Comparison of ENCODE assay signal across 26 cellular contexts in genomic region chr5:140696891-140697492, GRCh38. TPM values are rescaled to one million over a fixed set of nuclear protein-coding genes. Genes with fewer than 3 reads are reported as not detected.
"Had no signal": no experiment of that assay in that cellular context is flagged by ENCODE, and none has a peak within 500 bp of the region (broad histone marks: within the 10 kb centered on the region; RNA-seq: fewer than 3 reads in every experiment).

No MANE protein-coding gene starts in this region.

- DNase-seq: activated CD4-positive, alpha-beta T cell treated with anti-CD3 and anti-CD28 coated beads, Interleukin-2, amount 10 ng/mL, durations not matched to agents 24 days and 14 days; activated CD4-positive, CD25-positive, alpha-beta regulatory T cell treated with anti-CD3 and anti-CD28 coated beads, Interleukin-2, amount 50 U/mL, for 72 hours; activated effector memory CD4-positive, alpha-beta T cell treated with Interleukin-2 at 50 U/mL for 16 hours; activated naive CD4-positive, alpha-beta T cell treated with Interleukin-2 at 50 U/mL for 16 hours; activated T-cell treated with anti-CD3 and anti-CD28 coated beads, Interleukin-2, amount 50 U/mL, for 48 hours; cortex of kidney; esophagus squamous epithelium; foreskin melanocyte; left lung; lower lobe of right lung; mesenchymal stem cell; nephron progenitor cell; pancreas; psoas muscle; SK-N-SH; stimulated activated CD4-positive, alpha-beta T cell treated with anti-CD3 and anti-CD28 coated beads, Interleukin-1b, Interleukin-23, amount 100 ng/mL, for 48 hours; stimulated activated CD4-positive, alpha-beta T cell treated with anti-CD3 and anti-CD28 coated beads, Interleukin-4, amount 100 ng/mL, for 4 hours; stimulated activated CD8-positive, alpha-beta memory T cell treated with anti-CD3 and anti-CD28 coated beads, Interleukin-4, amount 100 ng/mL, for 48 hours; stimulated activated naive B cell treated with anti-CD40 and anti-IgM and Interleukin-4, amounts not matched to agents 10 μg/mL and 1 μg/mL and 100 μg/mL, for 72 hours; SW 1271; T1000; WERI-Rb-1 had no signal

- H3K9me3 Mint-ChIP-seq: activated CD4-positive, alpha-beta T cell treated with anti-CD3 and anti-CD28 coated beads, Interleukin-2, amount 10 ng/mL, durations not matched to agents 24 days and 14 days; brain; nephron progenitor cell; stimulated activated naive B cell treated with anti-CD40 and anti-IgM and Interleukin-4, amounts not matched to agents 10 μg/mL and 1 μg/mL and 100 μg/mL, for 72 hours; T-helper 1 cell treated with Interleukin-12 subunit alpha and Interleukin-12 subunit beta and Interleukin-4 antibody, amounts not matched to agents 30 μg/mL and 1 μg/mL, for 36 hours had no signal

- H3K4me3 Mint-ChIP-seq: activated CD4-positive, alpha-beta T cell treated with anti-CD3 and anti-CD28 coated beads, Interleukin-2, amount 10 ng/mL, durations not matched to agents 24 days and 14 days; activated naive CD8-positive, alpha-beta T cell; brain; nephron progenitor cell; stimulated activated naive B cell treated with anti-CD40 and anti-IgM and Interleukin-4, amounts not matched to agents 10 μg/mL and 1 μg/mL and 100 μg/mL, for 72 hours; T-helper 1 cell treated with Interleukin-12 subunit alpha and Interleukin-12 subunit beta and Interleukin-4 antibody, amounts not matched to agents 30 μg/mL and 1 μg/mL, for 36 hours had no signal

- H3K27me3 Mint-ChIP-seq: activated CD4-positive, alpha-beta T cell treated with anti-CD3 and anti-CD28 coated beads, Interleukin-2, amount 10 ng/mL, durations not matched to agents 24 days and 14 days; activated naive CD8-positive, alpha-beta T cell; stimulated activated naive B cell treated with anti-CD40 and anti-IgM and Interleukin-4, amounts not matched to agents 10 μg/mL and 1 μg/mL and 100 μg/mL, for 72 hours had no signal

- ATAC-seq: left lung; lower lobe of right lung; pancreas; psoas muscle; stimulated activated naive B cell treated with anti-CD40 and anti-IgM and Interleukin-4, amounts not matched to agents 10 μg/mL and 1 μg/mL and 100 μg/mL, for 72 hours had no signal

- H3K27ac Mint-ChIP-seq: activated CD4-positive, alpha-beta T cell treated with anti-CD3 and anti-CD28 coated beads, Interleukin-2, amount 10 ng/mL, durations not matched to agents 24 days and 14 days; activated naive CD8-positive, alpha-beta T cell; brain; nephron progenitor cell; stimulated activated naive B cell treated with anti-CD40 and anti-IgM and Interleukin-4, amounts not matched to agents 10 μg/mL and 1 μg/mL and 100 μg/mL, for 72 hours had no signal

RNA-seq across cellular contexts. Expression of gene DND1, which starts 23.6 kb away (rescaled TPM):
- total RNA-seq: urinary bladder had no signal
